Comparison of ENCODE assay signal across 16 cellular contexts in genomic region chr1:200162258-200162657, GRCh38.
DNase-seq lines count a peak whose midpoint lies in the region; ATAC-seq and TF ChIP-seq lines count a peak whose summit lies in the region.
"Had no signal": no experiment of that assay in that cellular context is flagged by ENCODE, and none has a peak within 500 bp of the region (broad histone marks: within the 10 kb centered on the region; RNA-seq: fewer than 3 reads in every experiment).

No MANE protein-coding gene starts in this region.

- H3K4me1 ChIP-seq in H9 (ENCODE audit: insufficient read depth, low read length) (no peaks in the 10 kb centered on the region), right atrium auricular region (no peaks in the 10 kb centered on the region)
- H3K4me1 ChIP-seq: BE2C had no signal

- H3K4me1 Mint-ChIP-seq in H9 (peaks cover 5 to 11% of the 10 kb centered on the region in 2 experiments; a peak in 3 of 4 replicates), type B pancreatic cell (ENCODE audit: unreplicated experiment) (peaks cover 15% of the 10 kb centered on the region)
- no peaks in the 10 kb centered on the region for H3K4me1 Mint-ChIP-seq in activated T-helper 17 cell treated with anti-CD3 and anti-CD28 coated beads, Interleukin-2, amount 50 U/mL, for 72 hours
- H3K4me1 Mint-ChIP-seq: CD8-positive, alpha-beta memory T cell had no signal

- H3K27ac ChIP-seq in H9 (ENCODE audit: insufficient read length, low read depth, low read length) (no peak overlapping the region), VCaP (peak overlapping the region; percentile 78), right atrium auricular region (no peak overlapping the region)
- H3K27ac ChIP-seq: GM23248 had no signal

- DNase-seq in H9 (no peak), left lobe of liver (ENCODE audit: low spot score) (no peak), type B pancreatic cell (ENCODE audit: extremely low spot score, unreplicated experiment) (no peak), right atrium auricular region (ENCODE audit: low spot score) (no peak)
- DNase-seq: ACHN; BE2C; C1 segment of cervical spinal cord; CD4-positive, CD25-positive, alpha-beta regulatory T cell; CD8-positive, alpha-beta memory T cell; GM23248; HCEC 1CT had no signal

- H3K4ac ChIP-seq in H9 (ENCODE audit: low read depth, low read length) = no peak overlapping the region

- H3K27ac Mint-ChIP-seq in H9 (no peak overlapping the region), type B pancreatic cell (peak overlapping the region; percentile 84)
- no peak overlapping the region for H3K27ac Mint-ChIP-seq in activated T-helper 17 cell treated with anti-CD3 and anti-CD28 coated beads, Interleukin-2, amount 50 U/mL, for 72 hours
- H3K27ac Mint-ChIP-seq: CD4-positive, CD25-positive, alpha-beta regulatory T cell; IgD-negative memory B cell had no signal

- H3K4me3 ChIP-seq in right atrium auricular region = no peak overlapping the region
- H3K4me3 ChIP-seq: GM23248 had no signal

- no peaks in the 10 kb centered on the region for H3K36me3 ChIP-seq in right atrium auricular region
- H3K36me3 ChIP-seq: BE2C had no signal

- no peaks in the 10 kb centered on the region for H3K79me1 ChIP-seq in H9 (ENCODE audit: insufficient read depth, low read depth, low read length, poor library complexity, severe bottlenecking)

- no peak overlapping the region for H2BK15ac ChIP-seq in H9 (ENCODE audit: low read depth, low read length)

- WGBS in H9 (ENCODE audit: extremely low coverage, insufficient read length, low lambda C conversion rate) = no CpG with 5 or more reads among the region's 6 CpGs

- H3K9me3 Mint-ChIP-seq in H9 (no peaks in the 10 kb centered on the region), type B pancreatic cell (no peaks in the 10 kb centered on the region)
- no peaks in the 10 kb centered on the region for H3K9me3 Mint-ChIP-seq in activated T-helper 17 cell treated with anti-CD3 and anti-CD28 coated beads, Interleukin-2, amount 50 U/mL, for 72 hours
- H3K9me3 Mint-ChIP-seq: CD8-positive, alpha-beta memory T cell; IgD-negative memory B cell had no signal

- H3K36me3 Mint-ChIP-seq in H9 (ENCODE audit: insufficient read depth in 1 of 3, low read depth in 3 of 3) (no peaks in the 10 kb centered on the region; a peak in 1 of 7 replicates), type B pancreatic cell (peaks cover 5% of the 10 kb centered on the region)
- no peaks in the 10 kb centered on the region for H3K36me3 Mint-ChIP-seq in activated T-helper 17 cell treated with anti-CD3 and anti-CD28 coated beads, Interleukin-2, amount 50 U/mL, for 72 hours (ENCODE audit: low read depth)
- H3K36me3 Mint-ChIP-seq: CD4-positive, CD25-positive, alpha-beta regulatory T cell; CD8-positive, alpha-beta memory T cell; IgD-negative memory B cell had no signal

- ATAC-seq in left lobe of liver (peak; percentile 57), GM21723 (IDR thresholded peaks at IDR 0.05; ENCODE audit: unreplicated experiment) (no peak)
- no peak for ATAC-seq in activated T-helper 17 cell treated with anti-CD3 and anti-CD28 coated beads, Interleukin-2, amount 50 U/mL, for 72 hours (replicated peaks)

- H3K9me3 ChIP-seq in H9 (ENCODE audit: control insufficient read depth, low read depth, low read length) (no peaks in the 10 kb centered on the region), right atrium auricular region (no peaks in the 10 kb centered on the region)
- H3K9me3 ChIP-seq: BE2C, Caco-2 had no signal

- H4K20me1 ChIP-seq in H9 (ENCODE audit: control insufficient read depth, insufficient read depth, insufficient read length) = peaks cover 2% of the 10 kb centered on the region

- H3K27me3 Mint-ChIP-seq in H9 (ENCODE audit: low read depth) = no peaks in the 10 kb centered on the region
- H3K27me3 Mint-ChIP-seq in type B pancreatic cell = no peaks in the 10 kb centered on the region
- H3K27me3 Mint-ChIP-seq in activated T-helper 17 cell treated with anti-CD3 and anti-CD28 coated beads, Interleukin-2, amount 50 U/mL, for 72 hours = no peaks in the 10 kb centered on the region
- H3K27me3 Mint-ChIP-seq: CD4-positive, CD25-positive, alpha-beta regulatory T cell; CD8-positive, alpha-beta memory T cell; IgD-negative memory B cell had no signal

- peak overlapping the region; percentile 52 for H3K23ac ChIP-seq in H9 (ENCODE audit: insufficient read length, low read depth, low read length)

- H2BK120ac ChIP-seq in H9 (ENCODE audit: low read depth, low read length, poor library complexity, severe bottlenecking) = no peak overlapping the region

- no peak overlapping the region for H4K5ac ChIP-seq in H9 (ENCODE audit: insufficient read length, low read depth, low read length)

- no peak overlapping the region for H2BK5ac ChIP-seq in H9 (ENCODE audit: insufficient read length, low read length)

- no peak overlapping the region for H2AK5ac ChIP-seq in H9 (ENCODE audit: insufficient read length, low read length)

- H3K79me2 ChIP-seq in H9 (ENCODE audit: insufficient read depth, low read length) = no peaks in the 10 kb centered on the region

- H2AFZ ChIP-seq in H9 (ENCODE audit: low read length) = no peak overlapping the region
- H2AFZ ChIP-seq: GM23248 had no signal

- no peak for TF ChIP-seq CTCF in H9 (conservative IDR thresholded peaks at IDR 0.05)
- TF ChIP-seq CTCF in VCaP (conservative IDR thresholded peaks at IDR 0.05) = no peak
- no peak for TF ChIP-seq CTCF in type B pancreatic cell (conservative IDR thresholded peaks at IDR 0.05)
- TF ChIP-seq CTCF in right atrium auricular region (IDR thresholded peaks at IDR 0.05) = no peak

- no peak overlapping the region for H4K8ac ChIP-seq in H9 (replicated peaks; ENCODE audit: insufficient read length, low read depth, low read length)

- H3K56ac ChIP-seq in H9 (ENCODE audit: insufficient read length, low read depth, low read length) = no peak overlapping the region

- no peak overlapping the region for H4K91ac ChIP-seq in H9 (ENCODE audit: insufficient read length, low read depth, low read length)

- no peaks in the 10 kb centered on the region for H3K23me2 ChIP-seq in H9 (ENCODE audit: insufficient read length, low read depth, low read length, poor library complexity, severe bottlenecking)

- H3K27me3 ChIP-seq in H9 (ENCODE audit: insufficient read depth, low read length) (no peaks in the 10 kb centered on the region), right atrium auricular region (no peaks in the 10 kb centered on the region)

- H3K4me2 ChIP-seq in H9 (ENCODE audit: insufficient read depth, insufficient read length, low read length) = no peak overlapping the region

- no peak overlapping the region for H3K4me3 Mint-ChIP-seq in H9
- H3K4me3 Mint-ChIP-seq in type B pancreatic cell = peak overlapping the region; percentile 32
- H3K4me3 Mint-ChIP-seq in activated T-helper 17 cell treated with anti-CD3 and anti-CD28 coated beads, Interleukin-2, amount 50 U/mL, for 72 hours = no peak overlapping the region
- H3K4me3 Mint-ChIP-seq: CD4-positive, CD25-positive, alpha-beta regulatory T cell; CD8-positive, alpha-beta memory T cell; IgD-negative memory B cell had no signal

- no peak overlapping the region for H2BK12ac ChIP-seq in H9 (ENCODE audit: insufficient read length, low read depth, low read length)

- no peak overlapping the region for H3K14ac ChIP-seq in H9 (ENCODE audit: insufficient read depth, low read length)

- no peak overlapping the region for H2BK20ac ChIP-seq in H9 (ENCODE audit: low read depth, low read length, poor library complexity, severe bottlenecking)

- no peak overlapping the region for H3T11ph ChIP-seq in H9 (ENCODE audit: low read length)

- H3K18ac ChIP-seq in H9 (ENCODE audit: insufficient read length, low read depth, low read length) = no peak overlapping the region

- H3K9ac ChIP-seq in H9 (ENCODE audit: extremely low read depth, insufficient read length, low read length) = no peak overlapping the region
- H3K9ac ChIP-seq: GM23248 had no signal
